ENCODE assay signal across 11 cellular contexts in genomic region chr5:91074615-91075014, GRCh38.
A peak's percentile ranks its signal among the peaks of the same experiment; 100 is the strongest.
DNase-seq lines count a peak whose midpoint lies in the region; ATAC-seq, FAIRE-seq and TF ChIP-seq lines count a peak whose summit lies in the region.
"Had no signal": no experiment of that assay in that cellular context is flagged by ENCODE, and none has a peak within 500 bp of the region (broad histone marks: within the 10 kb centered on the region; RNA-seq: fewer than 3 reads in every experiment).

No MANE protein-coding gene starts in this region.

- DNase-seq in colonic mucosa: no peak
- DNase-seq in pancreas: no peak
- no peak for DNase-seq in ureter (ENCODE audit: low spot score)
- no peak for DNase-seq in right atrium auricular region (ENCODE audit: low spot score)
- DNase-seq: hippocampal formation, right cardiac atrium had no signal

- TF ChIP-seq CTCF in colonic mucosa (IDR thresholded peaks at IDR 0.05): peak; percentile 18
- TF ChIP-seq CTCF in pancreas (IDR thresholded peaks at IDR 0.05): no peak
- no peak for TF ChIP-seq CTCF in right atrium auricular region (IDR thresholded peaks at IDR 0.05)

- FAIRE-seq in pancreas (lab: Jason Lieb, UNC): peak; percentile 47

- H3K4me3 ChIP-seq in colonic mucosa (no peak overlapping the region), pancreas (no peak overlapping the region), right atrium auricular region (no peak overlapping the region)

- WGBS in pancreas, 2 donors: 24 to 30% methylated on average over 1 of the region's 1 CpG

- H3K27ac ChIP-seq in colonic mucosa (no peak overlapping the region), pancreas (peak overlapping the region in 1 of 4 donors; percentile 4), right atrium auricular region (no peak overlapping the region)

- H3K36me3 ChIP-seq in colonic mucosa: no peaks in the 10 kb centered on the region
- H3K36me3 ChIP-seq in pancreas: no peaks in the 10 kb centered on the region
- no peaks in the 10 kb centered on the region for H3K36me3 ChIP-seq in right atrium auricular region

- intact Hi-C loops in colonic mucosa (cut with DNase I): no loop called here
- intact Hi-C loops in pancreas (cut with DNase I): no loop called here

- H3K27me3 ChIP-seq in colonic mucosa (no peaks in the 10 kb centered on the region), pancreas (no peaks in the 10 kb centered on the region), right atrium auricular region (no peaks in the 10 kb centered on the region)

- peak; percentile 87 for ATAC-seq in GM18909 (IDR thresholded peaks at IDR 0.05; ENCODE audit: poor library complexity, unreplicated experiment)
- ATAC-seq in HG03139 (IDR thresholded peaks at IDR 0.05; ENCODE audit: unreplicated experiment): peak; percentile 58
- peak; percentile 55 to 82 (median 66) for ATAC-seq in pancreas
- no peak for ATAC-seq in GM21526 (IDR thresholded peaks at IDR 0.05; ENCODE audit: low FRiP score, unreplicated experiment)
- no peak for ATAC-seq in activated CD4-positive, CD25-positive, alpha-beta regulatory T cell treated with anti-CD3 and anti-CD28 coated beads, Interleukin-2, amount 50 U/mL, for 24 hours
- ATAC-seq: activated naive CD4-positive, alpha-beta T cell treated with anti-CD3 and anti-CD28 coated beads, Interleukin-2, amount 50 U/mL, for 72 hours; right cardiac atrium had no signal

- H3K9ac ChIP-seq in colonic mucosa (ENCODE audit: low read depth in 2 of 2, low read length in 2 of 2): no peak overlapping the region

- H3K4me1 ChIP-seq in colonic mucosa: no peaks in the 10 kb centered on the region
- H3K4me1 ChIP-seq in pancreas: peaks cover 0 to 6% (median 5%) of the 10 kb centered on the region in 3 donors
- H3K4me1 ChIP-seq in right atrium auricular region: peaks cover 0 to 7% of the 10 kb centered on the region in 2 donors

- no peaks in the 10 kb centered on the region for H3K9me3 ChIP-seq in colonic mucosa
- no peaks in the 10 kb centered on the region for H3K9me3 ChIP-seq in pancreas
- no peaks in the 10 kb centered on the region for H3K9me3 ChIP-seq in right atrium auricular region

Comparison
In these comparisons a context has a peak if more than half of its experiments do, and no peak if none do; other contexts are left out.
1. ATAC-seq: peak in GM18909 (single experiment), HG03139 (single experiment) and pancreas (4 of 4); none in GM21526 (single experiment) and activated CD4-positive, CD25-positive, alpha-beta regulatory T cell treated with anti-CD3 and anti-CD28 coated beads, Interleukin-2, amount 50 U/mL, for 24 hours (0 of 2).